ENCODE assay signal across 26 cellular contexts in genomic region chr4:119053997-119054396, GRCh38.
"Had no signal": no experiment of that assay in that cellular context is flagged by ENCODE, and none has a peak within 500 bp of the region (broad histone marks: within the 10 kb centered on the region; RNA-seq: fewer than 3 reads in every experiment).

No MANE protein-coding gene starts in this region.

- H3K36me3 Mint-ChIP-seq: type B pancreatic cell had no signal

- H3K4me1 ChIP-seq: esophagus squamous epithelium, right lobe of liver, spleen, thyroid gland, uterus had no signal

- H3K4me1 Mint-ChIP-seq: naive B cell had no signal

- H3K27me3 Mint-ChIP-seq: type B pancreatic cell had no signal

- H3K4me3 ChIP-seq: esophagus squamous epithelium, gastroesophageal sphincter, hepatocyte, ovary, right lobe of liver, spleen, stomach, thyroid gland, uterus had no signal

- H3K9me3 ChIP-seq: esophagus squamous epithelium, gastroesophageal sphincter, neutrophil, ovary, right lobe of liver, spleen, stomach, thyroid gland, uterus had no signal

- DNase-seq: central memory CD4-positive, alpha-beta T cell; cortex of kidney; effector memory CD8-positive, alpha-beta T cell; esophagus squamous epithelium; foreskin fibroblast; glutamatergic neuron; kidney; left cardiac atrium; mesendoderm; naive B cell; ovary; right lobe of liver; spleen; stimulated activated CD4-positive, alpha-beta T cell treated with anti-CD3 and anti-CD28 coated beads, Interleukin-15, amount 100 ng/mL, for 24 hours; stimulated activated CD4-positive, alpha-beta T cell treated with anti-CD3 and anti-CD28 coated beads, Interleukin-1b, Interleukin-23, amount 100 ng/mL, for 48 hours; stimulated activated CD4-positive, alpha-beta T cell treated with anti-CD3 and anti-CD28 coated beads, Interleukin-4, amount 100 ng/mL, for 24 hours; stimulated activated naive CD4-positive, alpha-beta T cell; stomach; thyroid gland; uterus had no signal

- H3K4me3 Mint-ChIP-seq: effector memory CD8-positive, alpha-beta T cell; naive B cell; nephron; type B pancreatic cell had no signal

- H3K27ac ChIP-seq: epithelial cell of prostate, esophagus squamous epithelium, hepatocyte, neutrophil, ovary, right lobe of liver, spleen, thyroid gland had no signal

- H3K27me3 ChIP-seq: esophagus squamous epithelium, gastroesophageal sphincter, hepatocyte, neutrophil, ovary, right lobe of liver, spleen, stomach, thyroid gland, uterus had no signal

- H3K9me3 Mint-ChIP-seq: effector memory CD8-positive, alpha-beta T cell; naive B cell; nephron; type B pancreatic cell had no signal

- H3K27ac Mint-ChIP-seq: effector memory CD8-positive, alpha-beta T cell; nephron; type B pancreatic cell had no signal

- H3K36me3 ChIP-seq: esophagus squamous epithelium, neutrophil, ovary, right lobe of liver, spleen, stomach, thyroid gland, uterus had no signal

- ATAC-seq: effector memory CD8-positive, alpha-beta T cell; gastroesophageal sphincter; right lobe of liver had no signal
